Comparison of ENCODE assay signal across 8 cellular contexts in the genomic region with DNA sequence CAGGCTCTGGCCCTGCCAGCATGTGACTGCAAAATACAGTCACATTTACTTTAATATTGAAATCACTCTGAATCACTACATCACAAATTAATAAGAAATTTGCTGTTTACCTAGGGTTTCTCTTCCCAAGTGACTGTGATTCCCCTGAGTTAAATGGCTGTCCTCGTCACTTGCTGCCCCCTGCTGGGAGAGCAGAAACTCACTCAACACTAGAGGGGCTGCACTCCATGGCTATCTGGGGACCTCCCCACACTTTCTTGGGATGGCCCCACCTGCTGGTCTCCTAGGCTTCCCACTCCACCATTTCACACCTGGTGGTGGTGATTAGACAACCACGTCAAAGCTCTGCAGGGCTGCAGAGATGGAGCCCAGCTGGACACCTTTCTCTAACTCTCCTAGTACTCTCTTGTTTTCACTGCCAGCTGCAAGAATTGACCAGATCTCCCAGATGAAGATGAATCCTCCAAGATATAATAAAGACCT.
DNase-seq lines count a peak whose midpoint lies in the region; TF ChIP-seq lines count a peak whose summit lies in the region.

No MANE protein-coding gene starts in this region.

- H2BK5ac ChIP-seq in mesenchymal stem cell (ENCODE audit: low read depth, low read length, poor library complexity, severe bottlenecking) = no peak overlapping the region

- H2BK15ac ChIP-seq in mesenchymal stem cell (ENCODE audit: low read depth, poor library complexity, severe bottlenecking) = no peak overlapping the region

- no peak overlapping the region for H3K18ac ChIP-seq in mesenchymal stem cell (ENCODE audit: low read depth in 1 of 2, low read length in 2 of 2)

- CTCF ChIA-PET in MCF 10A (lab: Yijun Ruan, JAX) = interaction anchor here (0.6 to 1.8 kb wide), 8 partner anchors 25 to 243 kb away, joined by 3 to 9 read pairs (median 4); no protein-coding TSS in a partner anchor

- peaks cover 9% of the 10 kb centered on the region for H3K9me3 Mint-ChIP-seq in MCF 10A (ENCODE audit: unreplicated experiment)

- no peak overlapping the region for H3K14ac ChIP-seq in mesenchymal stem cell (ENCODE audit: low read length in 2 of 2)

- H2AFZ ChIP-seq in mesenchymal stem cell (ENCODE audit: low read depth, low read length) = no peak overlapping the region

- no TSS peak for BruUV-seq in MCF 10A (replicated peaks; lab: Mats Ljungman, UMichigan)

- H3K4me3 Mint-ChIP-seq in MCF 10A (ENCODE audit: unreplicated experiment) = no peak overlapping the region

- peaks cover 5% of the 10 kb centered on the region for H3K4me1 ChIP-seq in mesenchymal stem cell (ENCODE audit: control insufficient read depth, insufficient read depth, low read depth, low read length)
- no peaks in the 10 kb centered on the region for H3K4me1 ChIP-seq in testis

- H3K27ac ChIP-seq in mesenchymal stem cell (ENCODE audit: low read length, poor library complexity, severe bottlenecking) (no peak overlapping the region), testis (no peak overlapping the region)

- H3K4me3 ChIP-seq in mesenchymal stem cell (ENCODE audit: insufficient read depth in 1 of 2, low read depth in 1 of 2, low read length in 2 of 2) = no peak overlapping the region
- no peak overlapping the region for H3K4me3 ChIP-seq in testis

- H3K36me3 ChIP-seq in mesenchymal stem cell (ENCODE audit: control insufficient read depth in 1 of 2, insufficient read depth in 2 of 2, low read depth in 1 of 2, low read length in 2 of 2) (no peaks in the 10 kb centered on the region), testis (ENCODE audit: low read depth, missing control alignments) (no peaks in the 10 kb centered on the region)

- H3K9me3 ChIP-seq in mesenchymal stem cell (ENCODE audit: control insufficient read depth, low read length) (no peaks in the 10 kb centered on the region), testis (no peaks in the 10 kb centered on the region)

- H2AK5ac ChIP-seq in mesenchymal stem cell (ENCODE audit: low read length, severe bottlenecking) = peak overlapping the region; percentile 4

- no peaks in the 10 kb centered on the region for H3K36me3 Mint-ChIP-seq in MCF 10A (ENCODE audit: insufficient read depth, unreplicated experiment)

- H3K4me2 ChIP-seq in mesenchymal stem cell (ENCODE audit: low read length, poor library complexity, severe bottlenecking) = no peak overlapping the region

- 61% methylated on average over 2 of the region's 2 CpGs for WGBS in mesenchymal stem cell
- WGBS in testis, 2 donors = 57 to 70% methylated on average over 2 of the region's 2 CpGs

- TF ChIP-seq CTCF in MCF 10A (IDR thresholded peaks at IDR 0.05; ENCODE audit: unreplicated experiment) = peak; percentile 56
- peak; percentile 39 to 42 (median 40) for TF ChIP-seq CTCF in testis (IDR thresholded peaks at IDR 0.05)

- no peak overlapping the region for H4K91ac ChIP-seq in mesenchymal stem cell (ENCODE audit: low read length)

- no peak overlapping the region for H3K23ac ChIP-seq in mesenchymal stem cell (ENCODE audit: low read length in 2 of 2)

- no peak overlapping the region for H4K8ac ChIP-seq in mesenchymal stem cell (ENCODE audit: low read length)

- no peaks in the 10 kb centered on the region for H3K79me1 ChIP-seq in mesenchymal stem cell (replicated peaks; ENCODE audit: low read length, poor library complexity, severe bottlenecking)

- no peak overlapping the region for H3K27ac Mint-ChIP-seq in MCF 10A (ENCODE audit: low read depth, unreplicated experiment)

- H2BK12ac ChIP-seq in mesenchymal stem cell (ENCODE audit: low read length in 2 of 2) = no peak overlapping the region

- no peak overlapping the region for H3K4ac ChIP-seq in mesenchymal stem cell (ENCODE audit: low read depth in 1 of 2, low read length in 2 of 2)

- TF ChIP-seq POLR2A in testis (IDR thresholded peaks at IDR 0.05) = no peak

- intact Hi-C loops in MCF 10A (cut with micrococcal nuclease) (loop anchor here (1.0 kb wide), 2 partner anchors 80 to 243 kb away; no protein-coding TSS in a partner anchor), testis (cut with DNase I; ENCODE audit: low total_unique reads) (no loop called here)

- POLR2A ChIA-PET in MCF 10A (lab: Yijun Ruan, JAX) = interaction anchor here (0.7 kb wide), 1 partner anchor 80 kb away, joined by 3 read pairs; no protein-coding TSS in a partner anchor

- H3K4me1 Mint-ChIP-seq in MCF 10A (ENCODE audit: insufficient read depth, unreplicated experiment) = peaks cover 10% of the 10 kb centered on the region

- H3K27me3 ChIP-seq in mesenchymal stem cell (ENCODE audit: control insufficient read depth in 1 of 2, insufficient read depth in 1 of 2, low read length in 2 of 2) (no peaks in the 10 kb centered on the region), testis (no peaks in the 10 kb centered on the region)

- peak; percentile 16 for DNase-seq in NCI-H2029 treated with DMSO at 0.1 percent for 48 hours (lab: John Stamatoyannopoulos, UW)
- DNase-seq in NCI-H2029 (lab: John Stamatoyannopoulos, UW) = no peak
- peak; percentile 43 for DNase-seq in M059J (ENCODE audit: low read depth)
- peak; percentile 63 for DNase-seq in UCSD-AML1 (lab: John Stamatoyannopoulos, UW; ENCODE audit: unreplicated experiment)
- DNase-seq in MCF 10A (ENCODE audit: unreplicated experiment) = peak; percentile 77
- peak; percentile 36 for DNase-seq in mesenchymal stem cell
- peak; percentile 56 for DNase-seq in testis
- DNase-seq in dedifferentiated amniotic fluid mesenchymal stem cell (ENCODE audit: extremely low spot score) = no peak

- H3K9ac ChIP-seq in mesenchymal stem cell (ENCODE audit: low read length) = no peak overlapping the region

- no peak overlapping the region for H2BK120ac ChIP-seq in mesenchymal stem cell (ENCODE audit: low read depth, low read length)

- no peaks in the 10 kb centered on the region for H3K27me3 Mint-ChIP-seq in MCF 10A (ENCODE audit: insufficient read depth, unreplicated experiment)

Comparison
In these comparisons a context has a peak if more than half of its experiments do, and no peak if none do; other contexts are left out.
1. DNase-seq: peak in NCI-H2029 treated with DMSO at 0.1 percent for 48 hours (single experiment), M059J (single experiment), UCSD-AML1 (single experiment), MCF 10A (single experiment), mesenchymal stem cell (single experiment) and testis (single experiment); none in NCI-H2029 (single experiment) and dedifferentiated amniotic fluid mesenchymal stem cell (single experiment).